In the genomic region with DNA sequence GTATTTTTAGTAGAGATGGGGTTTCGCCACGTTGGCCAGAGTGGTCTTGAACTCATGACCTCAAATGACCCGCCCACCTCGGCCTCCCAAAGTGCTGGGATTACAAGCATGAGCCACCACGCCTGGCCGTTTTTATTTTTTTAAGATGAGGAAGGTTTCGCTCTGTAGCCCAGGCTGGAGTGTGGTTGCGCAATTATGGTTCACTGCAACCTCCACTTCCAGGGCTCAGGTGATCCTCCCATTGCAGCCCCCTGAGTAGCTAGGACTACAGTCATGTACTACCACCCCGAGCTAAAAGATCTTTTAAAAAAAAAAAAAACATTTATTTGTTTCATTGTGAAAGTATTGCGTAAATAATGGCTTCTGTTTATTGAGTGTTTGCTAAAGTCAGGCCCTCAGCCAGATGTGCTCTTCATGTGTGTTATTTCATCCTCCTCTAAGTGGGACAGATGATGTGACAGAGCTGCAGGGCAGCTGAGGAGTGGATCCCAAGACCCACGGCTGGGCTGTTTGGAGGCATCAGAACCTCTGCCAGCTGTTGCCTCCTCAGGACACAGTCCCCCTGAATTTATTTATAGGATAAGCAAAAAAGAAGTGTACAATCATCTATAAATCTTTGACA, we compare ENCODE assay signal across 1 cellular context.
TF ChIP-seq lines count a peak whose summit lies in the region.

No MANE protein-coding gene starts in this region.

TF ChIP-seq in HepG2, 621 proteins besides CTCF, POLR2A, EP300 and RAD21:
- TF ChIP-seq ZNF749 (CRISPR knock-in tag; IDR thresholded peaks at IDR 0.05; ENCODE audit: borderline replicate concordance) (no peak), ZNF382 (CRISPR knock-in tag; IDR thresholded peaks at IDR 0.05; ENCODE audit: borderline replicate concordance) (no peak), CENPT (CRISPR knock-in tag; IDR thresholded peaks at IDR 0.05; ENCODE audit: low read depth) (no peak), FOXK2 (IDR thresholded peaks at IDR 0.05) (no peak), CEBPB (IDR thresholded peaks at IDR 0.05; ENCODE audit: borderline replicate concordance, low read depth, low read length) (peak; percentile 94), CEBPG (CRISPR knock-in tag; IDR thresholded peaks at IDR 0.05) (peak; percentile 89), ZNF644 (CRISPR knock-in tag; IDR thresholded peaks at IDR 0.05; ENCODE audit: low read depth) (no peak), ZNF569 (CRISPR knock-in tag; IDR thresholded peaks at IDR 0.05; ENCODE audit: borderline replicate concordance) (no peak), ZNF180 (CRISPR knock-in tag; IDR thresholded peaks at IDR 0.05; ENCODE audit: borderline replicate concordance, low read depth) (no peak), GFI1 (CRISPR knock-in tag; IDR thresholded peaks at IDR 0.05; ENCODE audit: borderline replicate concordance) (no peak), ZNF350 (CRISPR knock-in tag; IDR thresholded peaks at IDR 0.05; ENCODE audit: borderline replicate concordance, low read depth) (no peak), RBM22 (optimal IDR thresholded peaks at IDR 0.05; ENCODE audit: low read length) (peak; percentile 67)
- TF ChIP-seq, protein P1, sequence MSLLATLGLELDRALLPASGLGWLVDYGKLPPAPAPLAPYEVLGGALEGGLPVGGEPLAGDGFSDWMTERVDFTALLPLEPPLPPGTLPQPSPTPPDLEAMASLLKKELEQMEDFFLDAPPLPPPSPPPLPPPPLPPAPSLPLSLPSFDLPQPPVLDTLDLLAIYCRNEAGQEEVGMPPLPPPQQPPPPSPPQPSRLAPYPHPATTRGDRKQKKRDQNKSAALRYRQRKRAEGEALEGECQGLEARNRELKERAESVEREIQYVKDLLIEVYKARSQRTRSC (CRISPR knock-in tag; IDR thresholded peaks at IDR 0.05; ENCODE audit: low read depth), result no peak
- TF ChIP-seq, protein P2, sequence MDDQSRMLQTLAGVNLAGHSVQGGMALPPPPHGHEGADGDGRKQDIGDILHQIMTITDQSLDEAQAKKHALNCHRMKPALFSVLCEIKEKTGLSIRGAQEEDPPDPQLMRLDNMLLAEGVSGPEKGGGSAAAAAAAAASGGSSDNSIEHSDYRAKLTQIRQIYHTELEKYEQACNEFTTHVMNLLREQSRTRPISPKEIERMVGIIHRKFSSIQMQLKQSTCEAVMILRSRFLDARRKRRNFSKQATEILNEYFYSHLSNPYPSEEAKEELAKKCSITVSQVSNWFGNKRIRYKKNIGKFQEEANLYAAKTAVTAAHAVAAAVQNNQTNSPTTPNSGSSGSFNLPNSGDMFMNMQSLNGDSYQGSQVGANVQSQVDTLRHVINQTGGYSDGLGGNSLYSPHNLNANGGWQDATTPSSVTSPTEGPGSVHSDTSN (CRISPR knock-in tag; IDR thresholded peaks at IDR 0.05; ENCODE audit: borderline replicate concordance), result no peak
- TF ChIP-seq, protein P3, sequence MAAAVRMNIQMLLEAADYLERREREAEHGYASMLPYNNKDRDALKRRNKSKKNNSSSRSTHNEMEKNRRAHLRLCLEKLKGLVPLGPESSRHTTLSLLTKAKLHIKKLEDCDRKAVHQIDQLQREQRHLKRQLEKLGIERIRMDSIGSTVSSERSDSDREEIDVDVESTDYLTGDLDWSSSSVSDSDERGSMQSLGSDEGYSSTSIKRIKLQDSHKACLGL (CRISPR knock-in tag; IDR thresholded peaks at IDR 0.05), result no peak
- TF ChIP-seq, protein P4, sequence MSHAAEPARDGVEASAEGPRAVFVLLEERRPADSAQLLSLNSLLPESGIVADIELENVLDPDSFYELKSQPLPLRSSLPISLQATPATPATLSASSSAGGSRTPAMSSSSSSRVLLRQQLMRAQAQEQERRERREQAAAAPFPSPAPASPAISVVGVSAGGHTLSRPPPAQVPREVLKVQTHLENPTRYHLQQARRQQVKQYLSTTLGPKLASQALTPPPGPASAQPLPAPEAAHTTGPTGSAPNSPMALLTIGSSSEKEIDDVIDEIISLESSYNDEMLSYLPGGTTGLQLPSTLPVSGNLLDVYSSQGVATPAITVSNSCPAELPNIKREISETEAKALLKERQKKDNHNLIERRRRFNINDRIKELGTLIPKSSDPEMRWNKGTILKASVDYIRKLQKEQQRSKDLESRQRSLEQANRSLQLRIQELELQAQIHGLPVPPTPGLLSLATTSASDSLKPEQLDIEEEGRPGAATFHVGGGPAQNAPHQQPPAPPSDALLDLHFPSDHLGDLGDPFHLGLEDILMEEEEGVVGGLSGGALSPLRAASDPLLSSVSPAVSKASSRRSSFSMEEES (CRISPR knock-in tag; IDR thresholded peaks at IDR 0.05), result no peak
